Comparison of ENCODE assay signal across 1 cellular context in genomic region chrX:109740076-109740809, GRCh38.
TF ChIP-seq lines count a peak whose summit lies in the region.

No MANE protein-coding gene starts in this region.

TF ChIP-seq in HepG2, 621 proteins besides CTCF, POLR2A, EP300 and RAD21 (continued from another document and continues in another):
- TF ChIP-seq NR1H2 (CRISPR knock-in tag; IDR thresholded peaks at IDR 0.05; ENCODE audit: borderline replicate concordance, low read depth) (no peak), ZNF12 (CRISPR knock-in tag; IDR thresholded peaks at IDR 0.05) (peak; percentile 77; the same call in 1 of the 2 replicates), ETV5 (CRISPR knock-in tag; IDR thresholded peaks at IDR 0.05; ENCODE audit: borderline replicate concordance) (peak; percentile 89; the same call in 1 of the 2 replicates), ZNF660 (CRISPR knock-in tag; IDR thresholded peaks at IDR 0.05; ENCODE audit: borderline replicate concordance, low read depth) (no peak), ZNF747 (CRISPR knock-in tag; IDR thresholded peaks at IDR 0.05; ENCODE audit: borderline replicate concordance) (no peak), MED8 (CRISPR knock-in tag; IDR thresholded peaks at IDR 0.05; ENCODE audit: insufficient replicate concordance) (peak; percentile 94), ZNF776 (CRISPR knock-in tag; IDR thresholded peaks at IDR 0.05) (no peak), HNRNPL (IDR thresholded peaks at IDR 0.05; ENCODE audit: low read depth, low read length) (no peak), ZNF570 (CRISPR knock-in tag; IDR thresholded peaks at IDR 0.05; ENCODE audit: borderline replicate concordance) (no peak), ZNF800 (CRISPR knock-in tag; IDR thresholded peaks at IDR 0.05) (no peak), MLLT10 (CRISPR knock-in tag; IDR thresholded peaks at IDR 0.05) (no peak), ZNF326 (CRISPR knock-in tag; IDR thresholded peaks at IDR 0.05; ENCODE audit: borderline replicate concordance) (no peak), HOXD1 (CRISPR knock-in tag; IDR thresholded peaks at IDR 0.05) (peak; percentile 83), CSRNP1 (CRISPR knock-in tag; IDR thresholded peaks at IDR 0.05) (no peak), PRDM15 (CRISPR knock-in tag; IDR thresholded peaks at IDR 0.05) (no peak), ZSCAN21 (CRISPR knock-in tag; IDR thresholded peaks at IDR 0.05; ENCODE audit: borderline replicate concordance) (peak; percentile 70; the same call in 1 of the 2 replicates), ZNF33A (CRISPR knock-in tag; IDR thresholded peaks at IDR 0.05; ENCODE audit: borderline replicate concordance) (no peak), AHR (CRISPR knock-in tag; IDR thresholded peaks at IDR 0.05) (no peak), ZNF224 (CRISPR knock-in tag; IDR thresholded peaks at IDR 0.05) (no peak), ZNF501 (CRISPR knock-in tag; IDR thresholded peaks at IDR 0.05) (no peak), FOXP4 (CRISPR knock-in tag; IDR thresholded peaks at IDR 0.05) (peak; percentile 98), BCL3 (CRISPR knock-in tag; IDR thresholded peaks at IDR 0.05) (no peak), ZNF367 (CRISPR knock-in tag; IDR thresholded peaks at IDR 0.05; ENCODE audit: borderline replicate concordance) (no peak), ZEB1 (IDR thresholded peaks at IDR 0.05; ENCODE audit: insufficient replicate concordance, low read depth) (peak; percentile 22), ZNF382 (CRISPR knock-in tag; IDR thresholded peaks at IDR 0.05; ENCODE audit: borderline replicate concordance) (no peak), ZNF180 (CRISPR knock-in tag; IDR thresholded peaks at IDR 0.05; ENCODE audit: borderline replicate concordance, low read depth) (no peak), ZNF678 (CRISPR knock-in tag; IDR thresholded peaks at IDR 0.05) (no peak), ZNF784 (CRISPR knock-in tag; IDR thresholded peaks at IDR 0.05; ENCODE audit: borderline replicate concordance) (no peak), ZNF746 (CRISPR knock-in tag; IDR thresholded peaks at IDR 0.05) (peak; percentile 68; the same call in 1 of the 2 replicates), ZNF589 (CRISPR knock-in tag; conservative IDR thresholded peaks at IDR 0.05) (0 out of 2 replicates have a peak, but pooled peaks have one; percentile 70), NONO (IDR thresholded peaks at IDR 0.05) (no peak), NONO (CRISPR knock-in tag; conservative IDR thresholded peaks at IDR 0.05) (peak; percentile 72; the same call in 1 of the 2 replicates), NCOA5 (CRISPR knock-in tag; IDR thresholded peaks at IDR 0.05) (no peak), NFE2 (CRISPR knock-in tag; IDR thresholded peaks at IDR 0.05) (no peak), HNF1B (CRISPR knock-in tag; IDR thresholded peaks at IDR 0.05) (peak; percentile 69), ZNF557 (CRISPR knock-in tag; IDR thresholded peaks at IDR 0.05) (no peak), SIX4 (CRISPR knock-in tag; IDR thresholded peaks at IDR 0.05) (peak; percentile 82), ZNF768 (CRISPR knock-in tag; IDR thresholded peaks at IDR 0.05) (no peak), GLMP (CRISPR knock-in tag; IDR thresholded peaks at IDR 0.05; ENCODE audit: borderline replicate concordance) (no peak), FOXP1 (IDR thresholded peaks at IDR 0.05) (peak; percentile 77), FOXP1 (CRISPR knock-in tag; IDR thresholded peaks at IDR 0.05) (peak; percentile 98), GMEB1 (CRISPR knock-in tag; IDR thresholded peaks at IDR 0.05; ENCODE audit: borderline replicate concordance) (peak; percentile 27; the same call in 1 of the 2 replicates), ZNF549 (CRISPR knock-in tag; IDR thresholded peaks at IDR 0.05) (no peak), CEBPB (IDR thresholded peaks at IDR 0.05; ENCODE audit: borderline replicate concordance, low read depth, low read length) (peak; percentile 98), RFX1 (IDR thresholded peaks at IDR 0.05) (no peak), MXD4 (CRISPR knock-in tag; IDR thresholded peaks at IDR 0.05) (peak; percentile 16; the same call in 1 of the 2 replicates), CBX2 (IDR thresholded peaks at IDR 0.05; ENCODE audit: low read depth, low read length) (no peak), CBX2 (CRISPR knock-in tag; IDR thresholded peaks at IDR 0.05; ENCODE audit: low read depth) (no peak), ADNP (CRISPR knock-in tag; IDR thresholded peaks at IDR 0.05) (no peak), CHCHD3 (CRISPR knock-in tag; IDR thresholded peaks at IDR 0.05) (no peak), ZNF615 (CRISPR knock-in tag; IDR thresholded peaks at IDR 0.05; ENCODE audit: borderline replicate concordance) (no peak), GTF3A (CRISPR knock-in tag; conservative IDR thresholded peaks at IDR 0.05) (no peak), REXO4 (CRISPR knock-in tag; IDR thresholded peaks at IDR 0.05; ENCODE audit: borderline replicate concordance) (no peak), ELF4 (CRISPR knock-in tag; IDR thresholded peaks at IDR 0.05; ENCODE audit: borderline replicate concordance) (no peak), JARID2 (CRISPR knock-in tag; IDR thresholded peaks at IDR 0.05; ENCODE audit: insufficient replicate concordance) (no peak)
